ENCODE assay signal across 28 cellular contexts in the genomic region with DNA sequence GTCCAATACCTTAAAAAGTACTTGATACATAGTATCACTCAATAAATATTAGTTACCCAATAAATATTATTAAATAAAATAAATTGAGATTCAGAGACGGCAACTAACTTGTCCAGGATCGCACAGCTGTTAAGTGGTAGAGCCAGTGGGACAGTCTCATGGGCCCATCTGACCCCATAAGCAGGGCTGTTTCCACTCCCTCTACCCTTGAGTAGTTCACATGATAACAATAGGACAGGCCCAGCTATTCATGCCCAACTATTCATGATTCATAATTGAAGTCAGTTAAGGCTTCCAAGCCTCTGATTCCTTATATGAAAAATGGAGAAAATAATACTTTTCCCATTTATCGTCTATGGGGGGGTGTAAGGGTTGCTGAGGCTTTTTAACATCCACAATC.
"Had no signal": no experiment of that assay in that cellular context is flagged by ENCODE, and none has a peak within 500 bp of the region (broad histone marks: within the 10 kb centered on the region; RNA-seq: fewer than 3 reads in every experiment).

No MANE protein-coding gene starts in this region.

- H3K36me3 Mint-ChIP-seq: activated naive CD4-positive, alpha-beta T cell treated with anti-CD3 and anti-CD28 coated beads, Interleukin-2, amount 10 ng/mL, durations not matched to agents 7 days and 5 days; activated naive CD4-positive, alpha-beta T cell treated with anti-CD3 and anti-CD28 coated beads, Interleukin-2, amount 50 U/mL, for 72 hours; activated naive CD8-positive, alpha-beta T cell treated with anti-CD3 and anti-CD28 coated beads, Interleukin-2, amount 10 ng/mL, durations not matched to agents 7 days and 5 days; WTC11 had no signal

- H3K9me3 Mint-ChIP-seq: activated CD4-positive, alpha-beta memory T cell treated with anti-CD3 and anti-CD28 coated beads, Interleukin-2, amount 10 ng/mL, durations not matched to agents 7 days and 5 days; activated CD4-positive, alpha-beta T cell treated with anti-CD3 and anti-CD28 coated beads, Interleukin-2, amount 10 ng/mL, durations not matched to agents 7 days and 5 days; activated naive CD4-positive, alpha-beta T cell treated with anti-CD3 and anti-CD28 coated beads, Interleukin-2, amount 10 ng/mL, durations not matched to agents 7 days and 5 days; activated naive CD4-positive, alpha-beta T cell treated with anti-CD3 and anti-CD28 coated beads, Interleukin-2, amount 50 U/mL, for 72 hours; activated naive CD8-positive, alpha-beta T cell treated with anti-CD3 and anti-CD28 coated beads, Interleukin-2, amount 10 ng/mL, durations not matched to agents 7 days and 5 days; activated T-cell treated with anti-CD3 and anti-CD28 coated beads, Interleukin-2, amount 50 U/mL, for 24 hours; activated T-cell treated with anti-CD3 and anti-CD28 coated beads, Interleukin-2, amount 50 U/mL, for 72 hours; central memory CD8-positive, alpha-beta T cell; effector memory CD8-positive, alpha-beta T cell; WTC11 had no signal

- H3K27me3 ChIP-seq: ascending aorta, brain microvascular endothelial cell, gastroesophageal sphincter, heart right ventricle had no signal

- H3K4me1 Mint-ChIP-seq: central memory CD8-positive, alpha-beta T cell had no signal

- H3K4me3 Mint-ChIP-seq: activated CD4-positive, alpha-beta memory T cell treated with anti-CD3 and anti-CD28 coated beads, Interleukin-2, amount 10 ng/mL, durations not matched to agents 7 days and 5 days; activated CD4-positive, alpha-beta T cell treated with anti-CD3 and anti-CD28 coated beads, Interleukin-2, amount 10 ng/mL, durations not matched to agents 7 days and 5 days; activated naive CD4-positive, alpha-beta T cell treated with anti-CD3 and anti-CD28 coated beads, Interleukin-2, amount 10 ng/mL, durations not matched to agents 7 days and 5 days; activated naive CD8-positive, alpha-beta T cell treated with anti-CD3 and anti-CD28 coated beads, Interleukin-2, amount 10 ng/mL, durations not matched to agents 7 days and 5 days; activated T-cell treated with anti-CD3 and anti-CD28 coated beads, Interleukin-2, amount 50 U/mL, for 24 hours; activated T-cell treated with anti-CD3 and anti-CD28 coated beads, Interleukin-2, amount 50 U/mL, for 72 hours; central memory CD8-positive, alpha-beta T cell; effector memory CD8-positive, alpha-beta T cell; WTC11 had no signal

- H3K27ac Mint-ChIP-seq: activated CD4-positive, alpha-beta memory T cell treated with anti-CD3 and anti-CD28 coated beads, Interleukin-2, amount 10 ng/mL, durations not matched to agents 7 days and 5 days; activated CD4-positive, alpha-beta T cell treated with anti-CD3 and anti-CD28 coated beads, Interleukin-2, amount 10 ng/mL, durations not matched to agents 7 days and 5 days; activated naive CD4-positive, alpha-beta T cell treated with anti-CD3 and anti-CD28 coated beads, Interleukin-2, amount 10 ng/mL, durations not matched to agents 7 days and 5 days; activated naive CD4-positive, alpha-beta T cell treated with anti-CD3 and anti-CD28 coated beads, Interleukin-2, amount 50 U/mL, for 72 hours; activated naive CD8-positive, alpha-beta T cell treated with anti-CD3 and anti-CD28 coated beads, Interleukin-2, amount 10 ng/mL, durations not matched to agents 7 days and 5 days; activated T-cell treated with anti-CD3 and anti-CD28 coated beads, Interleukin-2, amount 50 U/mL, for 24 hours; activated T-cell treated with anti-CD3 and anti-CD28 coated beads, Interleukin-2, amount 50 U/mL, for 72 hours; effector memory CD8-positive, alpha-beta T cell; WTC11 had no signal

- H3K4me1 ChIP-seq: ascending aorta, foreskin keratinocyte, gastroesophageal sphincter had no signal

- H3K36me3 ChIP-seq: ascending aorta, brain microvascular endothelial cell, gastroesophageal sphincter, heart right ventricle had no signal

- H3K4me3 ChIP-seq: ascending aorta, gastroesophageal sphincter, heart right ventricle had no signal

- H3K27ac ChIP-seq: ascending aorta, brain microvascular endothelial cell, epithelial cell of prostate, foreskin keratinocyte, gastroesophageal sphincter, heart right ventricle, VCaP had no signal

- H3K9me3 ChIP-seq: ascending aorta, gastroesophageal sphincter, heart right ventricle had no signal

- DNase-seq: activated CD4-positive, alpha-beta memory T cell treated with anti-CD3 and anti-CD28 coated beads, Interleukin-2, amount 10 ng/mL, durations not matched to agents 7 days and 5 days; activated CD4-positive, alpha-beta T cell treated with anti-CD3 and anti-CD28 coated beads for 1 hour; activated CD4-positive, alpha-beta T cell treated with anti-CD3 and anti-CD28 coated beads for 4 hours; activated CD4-positive, alpha-beta T cell treated with anti-CD3 and anti-CD28 coated beads, Interleukin-2, amount 10 ng/mL, durations not matched to agents 7 days and 5 days; activated CD4-positive, alpha-beta T cell treated with anti-CD3 and anti-CD28 coated beads, Interleukin-2, amount 50 U/mL, for 4 hours; activated CD8-positive, alpha-beta memory T cell treated with anti-CD3 and anti-CD28 coated beads, Interleukin-2, amount 50 U/mL, for 48 hours; activated gamma-delta T cell; activated naive CD4-positive, alpha-beta T cell; activated naive CD4-positive, alpha-beta T cell treated with anti-CD3 and anti-CD28 coated beads, Interleukin-2, amount 10 ng/mL, durations not matched to agents 7 days and 5 days; activated naive CD8-positive, alpha-beta T cell treated with anti-CD3 and anti-CD28 coated beads, Interleukin-2, amount 10 ng/mL, durations not matched to agents 7 days and 5 days; activated T-cell treated with anti-CD3 and anti-CD28 coated beads for 4 hours; activated T-cell treated with anti-CD3 and anti-CD28 coated beads, Interleukin-2, amount 50 U/mL, for 24 hours; activated T-cell treated with anti-CD3 and anti-CD28 coated beads, Interleukin-2, amount 50 U/mL, for 72 hours; brain microvascular endothelial cell; cortex of kidney; dermis blood vessel endothelial cell; effector CD4-positive, alpha-beta T cell; effector memory CD8-positive, alpha-beta T cell; foreskin keratinocyte; heart right ventricle; T-helper 2 cell had no signal

- H3K27me3 Mint-ChIP-seq: activated CD4-positive, alpha-beta T cell treated with anti-CD3 and anti-CD28 coated beads, Interleukin-2, amount 10 ng/mL, durations not matched to agents 7 days and 5 days had no signal
